ENCODE assay signal across 8 cellular contexts in the genomic region with DNA sequence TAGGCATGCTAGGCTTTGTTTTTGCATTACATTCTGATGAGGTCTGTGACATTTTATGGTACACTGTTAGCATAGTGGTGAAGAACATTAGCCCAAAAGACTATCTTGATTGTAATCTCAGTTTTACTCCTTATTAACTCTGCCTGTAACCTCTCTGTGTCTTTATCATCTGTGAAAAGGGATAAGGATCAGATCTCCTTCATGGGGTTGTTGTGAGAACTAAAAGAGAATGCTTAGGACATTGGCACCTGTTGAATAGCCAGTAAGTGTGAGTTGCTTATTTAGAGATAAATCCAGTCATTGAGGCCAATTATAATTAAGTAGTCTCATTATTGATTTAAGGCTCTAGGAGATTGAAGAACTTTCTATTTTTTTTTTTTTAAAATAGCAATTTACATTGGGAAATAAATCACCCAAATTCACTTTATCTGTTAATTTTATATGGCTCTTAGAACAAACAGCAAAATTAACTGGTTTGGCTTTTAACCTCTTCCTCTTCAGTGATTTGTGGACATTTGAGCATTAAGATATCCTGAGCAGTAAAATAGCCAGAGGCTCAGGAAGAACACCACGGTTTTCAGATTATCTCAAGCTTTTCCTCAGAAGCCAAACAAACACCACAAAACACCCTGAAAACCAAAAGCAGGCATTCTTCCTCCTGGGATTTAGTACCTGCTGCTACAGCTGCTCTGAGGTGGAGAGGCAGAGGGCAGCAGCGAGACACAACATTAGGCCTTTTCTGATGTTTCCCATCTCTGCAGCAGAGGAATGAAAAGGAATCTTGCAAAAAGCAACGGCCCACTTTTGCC.
DNase-seq lines count a peak whose midpoint lies in the region; ATAC-seq, FAIRE-seq and TF ChIP-seq lines count a peak whose summit lies in the region.

No MANE protein-coding gene starts in this region.

- DNase-seq in Caki2 (ENCODE audit: low read depth) (peak; percentile 34), HK-2 (ENCODE audit: unreplicated experiment) (peak; percentile 21), HepG2 (ENCODE audit: low spot score) (peak; percentile 5)
- DNase-seq in activated effector memory CD4-positive, alpha-beta T cell treated with Interleukin-2 at 50 U/mL for 16 hours: no peak
- DNase-seq in stimulated activated CD4-positive, alpha-beta T cell treated with anti-CD3 and anti-CD28 coated beads, Interleukin-1b, Interleukin-23, amount 100 ng/mL, for 48 hours: no peak

- H2AFZ ChIP-seq in HepG2 (ENCODE audit: low read length): no peak overlapping the region

- TF ChIP-seq RAD21 in HepG2 (CRISPR knock-in tag; IDR thresholded peaks at IDR 0.05): no peak

- H3K9me3 ChIP-seq in HepG2 (ENCODE audit: low read length): no peaks in the 10 kb centered on the region

- H3K36me3 ChIP-seq in HepG2 (replicated peaks in 1 of 2; ENCODE audit: control insufficient read depth in 1 of 2, insufficient read depth in 2 of 2, low read length in 2 of 2): no peaks in the 10 kb centered on the region

- intact Hi-C loops in HepG2 (cut with micrococcal nuclease; ENCODE audit: unreplicated experiment): no loop called here

- no peak overlapping the region for H3K4me3 ChIP-seq in HepG2 (replicated peaks in 1 of 3; ENCODE audit: insufficient read depth in 1 of 3, low read depth in 2 of 3, low read length in 3 of 3)

- POLR2A ChIA-PET in HepG2 (lab: Yijun Ruan, JAX): no interaction called here

- TF ChIP-seq POLR2A in HepG2 (IDR thresholded peaks at IDR 0.05; ENCODE audit: insufficient read depth in 1 of 2, low read depth in 2 of 2, low read length in 2 of 2): no peak

- ATAC-seq in HepG2 (peak; percentile 69), HG03280 (IDR thresholded peaks at IDR 0.05; ENCODE audit: unreplicated experiment) (no peak), HG03045 (IDR thresholded peaks at IDR 0.05; ENCODE audit: unreplicated experiment) (no peak)

- in situ Hi-C loops in Caki2 (cut with HindIII; ENCODE audit: low pct_unique_long_range_greater_than_20kb, low sequenced_read_pairs) (no loop called here), HepG2 (cut with HindIII; ENCODE audit: extremely low pct_ligation_motif_present, low pct_unique_long_range_greater_than_20kb) (no loop called here)

- H3K4me1 ChIP-seq in HepG2 (ENCODE audit: insufficient read depth, low read length): no peaks in the 10 kb centered on the region

- no TSS peak for BruUV-seq in HepG2 (replicated peaks; lab: Mats Ljungman, UMichigan)

- H3K79me2 ChIP-seq in HepG2 (ENCODE audit: insufficient read depth, low read length): no peaks in the 10 kb centered on the region

- peak; percentile 73 for FAIRE-seq in HepG2 (lab: Jason Lieb, UNC)

- WGBS in HepG2 (ENCODE audit: low lambda C conversion rate): 18% methylated on average over 3 of the region's 3 CpGs

- H3K27me3 ChIP-seq in HepG2 (ENCODE audit: control insufficient read depth in 1 of 2, insufficient read depth in 2 of 2, low read length in 2 of 2): no peaks in the 10 kb centered on the region

- no peak overlapping the region for H3K9ac ChIP-seq in HepG2 (ENCODE audit: insufficient read depth, low read depth, low read length)

- no peak overlapping the region for H3K4me2 ChIP-seq in HepG2 (ENCODE audit: low read depth, low read length)

- H3K27ac ChIP-seq in angular gyrus (ENCODE audit: low read depth, low read length) (peak overlapping the region; percentile 14), HepG2 (ENCODE audit: extremely low read length, insufficient read depth, low read length) (no peak overlapping the region)

- CTCF ChIA-PET in HepG2 (lab: Yijun Ruan, JAX; ENCODE audit: low intra/inter-chr PET ratio, low total read pairs): no interaction called here

- TF ChIP-seq CTCF in HepG2 (CRISPR knock-in tag; IDR thresholded peaks at IDR 0.05): peak; percentile 45

- no peaks in the 10 kb centered on the region for H4K20me1 ChIP-seq in HepG2 (ENCODE audit: insufficient read depth, low read length)

- TF ChIP-seq EP300 in HepG2 (IDR thresholded peaks at IDR 0.05; ENCODE audit: low read depth in 2 of 2, low read length in 2 of 2) (no peak), HepG2 (CRISPR knock-in tag; IDR thresholded peaks at IDR 0.05; ENCODE audit: borderline replicate concordance) (no peak)

TF ChIP-seq in HepG2, 621 proteins besides CTCF, POLR2A, EP300 and RAD21:
- TF ChIP-seq SMC3 (IDR thresholded peaks at IDR 0.05; ENCODE audit: low read length): peak; percentile 13; the same call in 1 of the 2 replicates
- no peak for TF ChIP-seq SMARCC2 (IDR thresholded peaks at IDR 0.05)
- TF ChIP-seq POLR2AphosphoS2 (IDR thresholded peaks at IDR 0.05; ENCODE audit: low read depth, low read length): no peak
- peak; percentile 53 for TF ChIP-seq STAG1 (CRISPR knock-in tag; IDR thresholded peaks at IDR 0.05)

Comparison
In these comparisons a context has a peak if more than half of its experiments do, and no peak if none do; other contexts are left out.
1. DNase-seq: peak in Caki2 (single experiment), HK-2 (single experiment) and HepG2 (single experiment); none in activated effector memory CD4-positive, alpha-beta T cell treated with Interleukin-2 at 50 U/mL for 16 hours (single experiment) and stimulated activated CD4-positive, alpha-beta T cell treated with anti-CD3 and anti-CD28 coated beads, Interleukin-1b, Interleukin-23, amount 100 ng/mL, for 48 hours (single experiment).